ENCODE assay signal across 9 cellular contexts in genomic region chr11:100855466-100856067, GRCh38.
A peak's percentile ranks its signal among the peaks of the same experiment; 100 is the strongest.
DNase-seq lines count a peak whose midpoint lies in the region; ATAC-seq and TF ChIP-seq lines count a peak whose summit lies in the region.
"Had no signal": no experiment of that assay in that cellular context is flagged by ENCODE, and none has a peak within 500 bp of the region (broad histone marks: within the 10 kb centered on the region; RNA-seq: fewer than 3 reads in every experiment).

No MANE protein-coding gene starts in this region.

- WGBS in spleen, 5 donors, result 0 to 3% (median 2%) methylated on average over 1 of the region's 1 CpG
- WGBS in neuronal stem cell (ENCODE audit: extremely low coverage in 2 of 2, insufficient read length in 2 of 2, insufficient replicate concordance in 1 of 2), 2 donors, result no CpG with 5 or more reads among the region's 1 CpG

- no peak overlapping the region for H3K23ac ChIP-seq in neuronal stem cell (ENCODE audit: low read depth, low read length, poor library complexity)

- no peak overlapping the region for H3K27ac ChIP-seq in RWPE2 (ENCODE audit: poor library complexity, severe bottlenecking)
- no peak overlapping the region for H3K27ac ChIP-seq in spleen
- H3K27ac ChIP-seq in neuronal stem cell (replicated peaks; ENCODE audit: low read length), result no peak overlapping the region
- H3K27ac ChIP-seq: BLaER1 had no signal

- H3K14ac ChIP-seq in neuronal stem cell (ENCODE audit: low read length), result no peak overlapping the region

- no peak overlapping the region for H2BK5ac ChIP-seq in neuronal stem cell (ENCODE audit: low read length)

- no peak overlapping the region for H2BK120ac ChIP-seq in neuronal stem cell (ENCODE audit: low read depth, low read length)

- no peaks in the 10 kb centered on the region for H3K27me3 ChIP-seq in RWPE2 (ENCODE audit: insufficient read depth, poor library complexity, severe bottlenecking)
- no peaks in the 10 kb centered on the region for H3K27me3 ChIP-seq in spleen (replicated peaks in 1 of 7)
- no peaks in the 10 kb centered on the region for H3K27me3 ChIP-seq in neuronal stem cell (ENCODE audit: control insufficient read depth in 3 of 3, insufficient read depth in 3 of 3, low read depth in 1 of 3, low read length in 3 of 3)
- H3K27me3 ChIP-seq: BLaER1 had no signal

- H2BK15ac ChIP-seq in neuronal stem cell (ENCODE audit: low read length), result no peak overlapping the region

- H3K4me1 ChIP-seq in RWPE2 (ENCODE audit: insufficient read depth, poor library complexity, severe bottlenecking), result no peaks in the 10 kb centered on the region
- peaks cover 0 to 9% (median 0%) of the 10 kb centered on the region in 6 donors for H3K4me1 ChIP-seq in spleen
- H3K4me1 ChIP-seq in neuronal stem cell (ENCODE audit: control insufficient read depth in 2 of 2, insufficient read depth in 1 of 2, low read depth in 1 of 2, low read length in 2 of 2), result peaks cover 6% of the 10 kb centered on the region in 2 donors
- H3K4me1 ChIP-seq: BLaER1 had no signal

- H2AFZ ChIP-seq in neuronal stem cell (ENCODE audit: low read length), result no peak overlapping the region

- intact Hi-C loops in spleen (cut with DNase I; ENCODE audit: low total_unique reads), result loop anchor here (5.0 to 10.0 kb wide), 3 partner anchors 69 to 283 kb away; partner anchors contain the start of gene ARHGAP42

- H3K18ac ChIP-seq in neuronal stem cell (ENCODE audit: low read length), result no peak overlapping the region

- no peak overlapping the region for H2AK5ac ChIP-seq in neuronal stem cell (ENCODE audit: low read depth, low read length)

- no peak overlapping the region for H3K4ac ChIP-seq in neuronal stem cell (ENCODE audit: low read length)

- no peaks in the 10 kb centered on the region for H3K36me3 ChIP-seq in RWPE2 (ENCODE audit: low read depth)
- H3K36me3 ChIP-seq in spleen, result no peaks in the 10 kb centered on the region
- peaks cover 0 to 2% of the 10 kb centered on the region in 2 donors for H3K36me3 ChIP-seq in neuronal stem cell (replicated peaks in 1 of 2; ENCODE audit: control insufficient read depth in 2 of 2, insufficient read depth in 2 of 2, low read length in 2 of 2)
- H3K36me3 ChIP-seq: BLaER1 had no signal

- no peak overlapping the region for H3K4me2 ChIP-seq in neuronal stem cell (ENCODE audit: insufficient read depth, low read length, poor library complexity, severe bottlenecking)
- H3K4me2 ChIP-seq: BLaER1 had no signal

- H3K79me1 ChIP-seq in neuronal stem cell (ENCODE audit: low read depth, low read length), result no peaks in the 10 kb centered on the region

- TF ChIP-seq POLR2A in spleen (IDR thresholded peaks at IDR 0.05), result no peak

- TF ChIP-seq CTCF in LNCAP (IDR thresholded peaks at IDR 0.05) (peak; percentile 70), RWPE2 (IDR thresholded peaks at IDR 0.05; ENCODE audit: poor library complexity, severe bottlenecking) (peak; percentile 71), fibroblast of pulmonary artery (IDR thresholded peaks at IDR 0.05; ENCODE audit: low read length, missing control alignments) (peak; percentile 59), spleen (IDR thresholded peaks at IDR 0.05 in 8 of 11, conservative IDR thresholded peaks at IDR 0.05 in 3 of 11) (peak; percentile 26 to 72 (median 63))

- no peak overlapping the region for H3K9ac ChIP-seq in neuronal stem cell (ENCODE audit: low read depth, low read length, poor library complexity)
- H3K9ac ChIP-seq: BLaER1 had no signal

- no peaks in the 10 kb centered on the region for H3K9me3 ChIP-seq in RWPE2 (ENCODE audit: severe bottlenecking)
- H3K9me3 ChIP-seq in spleen, result no peaks in the 10 kb centered on the region
- H3K9me3 ChIP-seq in neuronal stem cell (replicated peaks in 1 of 2; ENCODE audit: control insufficient read depth in 2 of 2, insufficient read depth in 1 of 2, low read depth in 1 of 2, low read length in 2 of 2), result no peaks in the 10 kb centered on the region
- H3K9me3 ChIP-seq: BLaER1 had no signal

- H2BK12ac ChIP-seq in neuronal stem cell (ENCODE audit: low read length), result no peak overlapping the region

- ATAC-seq in RWPE2 (ENCODE audit: low read depth), result no peak
- ATAC-seq in GM21786 (IDR thresholded peaks at IDR 0.05; ENCODE audit: unreplicated experiment), result no peak

- H3K4me3 ChIP-seq in RWPE2 (ENCODE audit: severe bottlenecking), result no peak overlapping the region
- no peak overlapping the region for H3K4me3 ChIP-seq in fibroblast of pulmonary artery (replicated peaks; ENCODE audit: low read depth, low read length)
- H3K4me3 ChIP-seq in spleen, result no peak overlapping the region
- no peak overlapping the region for H3K4me3 ChIP-seq in neuronal stem cell (ENCODE audit: low read length in 2 of 2)
- H3K4me3 ChIP-seq: BLaER1 had no signal

- H4K91ac ChIP-seq in neuronal stem cell (ENCODE audit: low read depth, low read length, poor library complexity), result no peak overlapping the region

- DNase-seq in DMS153 treated with DMSO at 0.1 percent for 48 hours (lab: John Stamatoyannopoulos, UW; ENCODE audit: unreplicated experiment), result peak; percentile 55
- DNase-seq in DMS153 (lab: John Stamatoyannopoulos, UW), result no peak
- no peak for DNase-seq in RWPE2 (ENCODE audit: low spot score)
- peak; percentile 81 for DNase-seq in fibroblast of pulmonary artery (ENCODE audit: low read depth)
- no peak for DNase-seq in spleen
- DNase-seq in neuronal stem cell (ENCODE audit: low spot score), result no peak

- no peak overlapping the region for H4K8ac ChIP-seq in neuronal stem cell (ENCODE audit: low read depth, low read length)

Comparison
In these comparisons a context has a peak if more than half of its experiments do, and no peak if none do; other contexts are left out.
1. DNase-seq: peak in DMS153 treated with DMSO at 0.1 percent for 48 hours (single experiment) and fibroblast of pulmonary artery (single experiment); none in DMS153 (single experiment), RWPE2 (single experiment), spleen (single experiment) and neuronal stem cell (single experiment).
2. Peak in every context shown above with its lines, with median percentiles within 50 percentile points of each other: CTCF ChIP-seq.